In genomic region chr10:76337641-76338040, GRCh38 we compare ENCODE assay signal across 15 cellular contexts.
DNase-seq lines count a peak whose midpoint lies in the region; ATAC-seq and TF ChIP-seq lines count a peak whose summit lies in the region.
"Had no signal": no experiment of that assay in that cellular context is flagged by ENCODE, and none has a peak within 500 bp of the region (broad histone marks: within the 10 kb centered on the region; RNA-seq: fewer than 3 reads in every experiment).

No MANE protein-coding gene starts in this region.

- H3K27ac ChIP-seq in SJSA1, result peak overlapping the region; percentile 52
- H3K27ac ChIP-seq in gastrocnemius medialis, result peak overlapping the region in 3 of 4 donors; percentile 19 to 36 (median 27)
- no peak overlapping the region for H3K27ac ChIP-seq in neuronal stem cell (replicated peaks; ENCODE audit: low read length)

- no peak overlapping the region for H2BK120ac ChIP-seq in neuronal stem cell (ENCODE audit: low read depth, low read length)

- DNase-seq in GM03348 (ENCODE audit: low spot score) (peak; percentile 21), SJSA1 (ENCODE audit: low read depth in 1 of 2, low spot score in 2 of 2) (peak in 1 of 2 experiments; percentile 57), foreskin fibroblast (peak; percentile 50 to 67), gastrocnemius medialis (no peak), neuronal stem cell (ENCODE audit: low spot score) (no peak), hippocampal formation (lab: John Stamatoyannopoulos, UW) (no peak), amniotic stem cell (lab: John Stamatoyannopoulos, UW) (no peak)
- DNase-seq: activated CD4-positive, alpha-beta T cell treated with anti-CD3 and anti-CD28 coated beads, Interleukin-2, amount 10 ng/mL, durations not matched to agents 24 days and 14 days; Calu3; NCI-H2029 treated with DMSO at 0.1 percent for 48 hours; NK-92 treated with Interleukin-12 subunit alpha and Interleukin-12 subunit beta, amount 100 ng/mL, for 24 hours; posterior cingulate gyrus had no signal

- no peak overlapping the region for H3K14ac ChIP-seq in neuronal stem cell (ENCODE audit: low read length)

- H3K27me3 ChIP-seq in SJSA1 (replicated peaks) (no peaks in the 10 kb centered on the region), gastrocnemius medialis (no peaks in the 10 kb centered on the region), neuronal stem cell (ENCODE audit: control insufficient read depth in 3 of 3, insufficient read depth in 3 of 3, low read depth in 1 of 3, low read length in 3 of 3) (no peaks in the 10 kb centered on the region)

- WGBS in neuronal stem cell (ENCODE audit: extremely low coverage in 2 of 2, insufficient read length in 2 of 2, insufficient replicate concordance in 1 of 2), 2 donors, result no CpG with 5 or more reads among the region's 1 CpG

- no peak overlapping the region for H3K4me2 ChIP-seq in neuronal stem cell (ENCODE audit: insufficient read depth, low read length, poor library complexity, severe bottlenecking)

- no peak for TF ChIP-seq POLR2A in gastrocnemius medialis (IDR thresholded peaks at IDR 0.05)

- no peak overlapping the region for H2BK12ac ChIP-seq in neuronal stem cell (ENCODE audit: low read length)

- peaks cover 11% of the 10 kb centered on the region for H3K4me1 ChIP-seq in SJSA1 (replicated peaks)
- H3K4me1 ChIP-seq in gastrocnemius medialis, result no peaks in the 10 kb centered on the region
- peaks cover 0 to 26% of the 10 kb centered on the region in 2 donors for H3K4me1 ChIP-seq in neuronal stem cell (ENCODE audit: control insufficient read depth in 2 of 2, insufficient read depth in 1 of 2, low read depth in 1 of 2, low read length in 2 of 2)

- no peak overlapping the region for H3K18ac ChIP-seq in neuronal stem cell (ENCODE audit: low read length)

- H3K4me3 ChIP-seq in SJSA1 (no peak overlapping the region), foreskin fibroblast (ENCODE audit: low read depth in 1 of 2, low read length in 2 of 2) (no peak overlapping the region), gastrocnemius medialis (no peak overlapping the region), neuronal stem cell (ENCODE audit: low read length in 2 of 2) (no peak overlapping the region)
- H3K4me3 ChIP-seq: lung had no signal

- H3K9me3 ChIP-seq in SJSA1 (replicated peaks), result no peaks in the 10 kb centered on the region
- H3K9me3 ChIP-seq in gastrocnemius medialis, result no peaks in the 10 kb centered on the region
- peaks cover 0 to 4% of the 10 kb centered on the region in 2 donors for H3K9me3 ChIP-seq in neuronal stem cell (replicated peaks in 1 of 2; ENCODE audit: control insufficient read depth in 2 of 2, insufficient read depth in 1 of 2, low read depth in 1 of 2, low read length in 2 of 2)

- H4K8ac ChIP-seq in neuronal stem cell (ENCODE audit: low read depth, low read length), result no peak overlapping the region

- no peaks in the 10 kb centered on the region for H3K79me1 ChIP-seq in neuronal stem cell (ENCODE audit: low read depth, low read length)

- H2AFZ ChIP-seq in neuronal stem cell (ENCODE audit: low read length), result no peak overlapping the region

- H2BK5ac ChIP-seq in neuronal stem cell (ENCODE audit: low read length), result no peak overlapping the region

- no peak overlapping the region for H3K4ac ChIP-seq in neuronal stem cell (ENCODE audit: low read length)

- H4K91ac ChIP-seq in neuronal stem cell (ENCODE audit: low read depth, low read length, poor library complexity), result no peak overlapping the region

- ATAC-seq in gastrocnemius medialis (no peak), GM18870 (IDR thresholded peaks at IDR 0.05; ENCODE audit: unreplicated experiment) (no peak)
- ATAC-seq: stimulated activated memory B cell treated with anti-CD40 and anti-IgM and Interleukin-4, amounts not matched to agents 10 μg/mL and 1 μg/mL and 100 μg/mL, for 72 hours had no signal

- H3K36me3 ChIP-seq in SJSA1 (no peaks in the 10 kb centered on the region), gastrocnemius medialis (no peaks in the 10 kb centered on the region), neuronal stem cell (replicated peaks in 1 of 2; ENCODE audit: control insufficient read depth in 2 of 2, insufficient read depth in 2 of 2, low read length in 2 of 2) (no peaks in the 10 kb centered on the region)

- intact Hi-C loops in gastrocnemius medialis (cut with DNase I; ENCODE audit: low total_unique reads), result no loop called here

- H2AK5ac ChIP-seq in neuronal stem cell (ENCODE audit: low read depth, low read length), result no peak overlapping the region

- no peak overlapping the region for H3K23ac ChIP-seq in neuronal stem cell (ENCODE audit: low read depth, low read length, poor library complexity)

- H3K9ac ChIP-seq in neuronal stem cell (ENCODE audit: low read depth, low read length, poor library complexity), result no peak overlapping the region

- in situ Hi-C loops in gastrocnemius medialis (cut with MboI; ENCODE audit: low sequenced_read_pairs in 4 of 4), result no loop called here

- no peak overlapping the region for H2BK15ac ChIP-seq in neuronal stem cell (ENCODE audit: low read length)

- TF ChIP-seq CTCF in foreskin fibroblast (IDR thresholded peaks at IDR 0.05; ENCODE audit: low read depth, low read length) (no peak), gastrocnemius medialis (IDR thresholded peaks at IDR 0.05 in 4 of 5, conservative IDR thresholded peaks at IDR 0.05 in 1 of 5) (no peak)

Comparison
In these comparisons a context has a peak if more than half of its experiments do, and no peak if none do; other contexts are left out.
1. DNase-seq: peak in GM03348 (single experiment) and foreskin fibroblast (2 of 2); none in gastrocnemius medialis (0 of 2), neuronal stem cell (single experiment), hippocampal formation (0 of 2) and amniotic stem cell (single experiment).